In the genomic region with DNA sequence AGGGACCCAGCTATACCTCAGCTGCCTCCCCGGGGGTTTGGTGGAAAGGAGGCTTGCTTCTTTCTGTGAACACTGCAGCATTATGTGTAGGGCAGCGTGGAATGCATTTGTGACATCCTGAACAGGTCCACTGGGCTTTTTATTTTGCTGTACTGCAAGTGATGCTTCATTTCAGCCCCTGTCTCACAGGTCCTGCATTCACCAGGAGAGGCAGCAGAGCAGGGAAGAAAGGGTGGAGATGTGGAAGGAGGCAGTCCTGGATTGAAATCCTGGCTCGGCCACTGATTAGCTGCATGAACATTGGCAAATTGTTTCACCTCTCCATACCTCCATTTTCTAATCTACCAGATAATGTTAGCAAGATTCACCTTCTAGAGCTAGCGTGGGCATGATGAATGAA, we compare ENCODE assay signal across 26 cellular contexts.
"Had no signal": no experiment of that assay in that cellular context is flagged by ENCODE, and none has a peak within 500 bp of the region (broad histone marks: within the 10 kb centered on the region; RNA-seq: fewer than 3 reads in every experiment).

No MANE protein-coding gene starts in this region.

- H3K4me3 ChIP-seq: ascending aorta, breast epithelium, MG63, Peyer's patch, SJSA1 had no signal

- H3K27ac Mint-ChIP-seq: activated CD4-positive, alpha-beta T cell treated with anti-CD3 and anti-CD28 coated beads, Interleukin-2, amount 10 ng/mL, durations not matched to agents 24 days and 14 days; activated CD8-positive, alpha-beta T cell treated with anti-CD3 and anti-CD28 coated beads for 36 hours; activated naive CD8-positive, alpha-beta T cell treated with anti-CD3 and anti-CD28 coated beads for 36 hours; activated T-cell treated with anti-CD3 and anti-CD28 coated beads, Interleukin-2, amount 50 U/mL, for 72 hours; activated T-helper 17 cell treated with anti-CD3 and anti-CD28 coated beads, Interleukin-2, amount 50 U/mL, for 72 hours had no signal

- H3K27ac ChIP-seq: ascending aorta, breast epithelium, Peyer's patch, SJSA1 had no signal

- H3K27me3 Mint-ChIP-seq: activated T-helper 17 cell treated with anti-CD3 and anti-CD28 coated beads, Interleukin-2, amount 50 U/mL, for 72 hours had no signal

- H3K4me1 Mint-ChIP-seq: activated CD4-positive, alpha-beta T cell treated with anti-CD3 and anti-CD28 coated beads, Interleukin-2, amount 10 ng/mL, durations not matched to agents 24 days and 14 days; activated naive CD8-positive, alpha-beta T cell treated with anti-CD3 and anti-CD28 coated beads for 36 hours; activated T-helper 17 cell treated with anti-CD3 and anti-CD28 coated beads, Interleukin-2, amount 50 U/mL, for 72 hours had no signal

- H3K27me3 ChIP-seq: ascending aorta, breast epithelium, MG63, Peyer's patch, SJSA1 had no signal

- H3K9me3 Mint-ChIP-seq: activated CD4-positive, alpha-beta T cell treated with anti-CD3 and anti-CD28 coated beads, Interleukin-2, amount 10 ng/mL, durations not matched to agents 24 days and 14 days; activated CD8-positive, alpha-beta T cell treated with anti-CD3 and anti-CD28 coated beads for 36 hours; activated naive CD8-positive, alpha-beta T cell treated with anti-CD3 and anti-CD28 coated beads for 36 hours; activated T-cell treated with anti-CD3 and anti-CD28 coated beads, Interleukin-2, amount 50 U/mL, for 72 hours; activated T-helper 17 cell treated with anti-CD3 and anti-CD28 coated beads, Interleukin-2, amount 50 U/mL, for 72 hours had no signal

- ATAC-seq: activated CD8-positive, alpha-beta T cell treated with anti-CD3 and anti-CD28 coated beads for 36 hours; activated T-cell treated with anti-CD3 and anti-CD28 coated beads, Interleukin-2, amount 50 U/mL, for 72 hours; activated T-helper 17 cell treated with anti-CD3 and anti-CD28 coated beads, Interleukin-2, amount 50 U/mL, for 72 hours had no signal

- H3K9me3 ChIP-seq: ascending aorta, breast epithelium, MG63, Peyer's patch, SJSA1 had no signal

- H3K36me3 ChIP-seq: ascending aorta, breast epithelium, MG63, Peyer's patch, SJSA1 had no signal

- DNase-seq: activated CD4-positive, alpha-beta T cell treated with anti-CD3 and anti-CD28 coated beads, Interleukin-2, amount 10 ng/mL, durations not matched to agents 24 days and 14 days; activated CD4-positive, alpha-beta T cell treated with anti-CD3 and anti-CD28 coated beads, Interleukin-2, amount 50 U/mL, for 4 hours; activated CD8-positive, alpha-beta T cell treated with anti-CD3 and anti-CD28 coated beads for 36 hours; activated effector memory CD4-positive, alpha-beta T cell treated with anti-CD3 and anti-CD28 coated beads, Interleukin-2, amount 50 U/mL, for 16 hours; activated naive CD4-positive, alpha-beta T cell; activated naive CD4-positive, alpha-beta T cell treated with anti-CD3 and anti-CD28 coated beads, Interleukin-2, amount 50 U/mL, for 16 hours; activated naive CD8-positive, alpha-beta T cell treated with anti-CD3 and anti-CD28 coated beads for 36 hours; activated T-cell treated with anti-CD3 and anti-CD28 coated beads, Interleukin-2, amount 50 U/mL, for 1 hour; activated T-cell treated with anti-CD3 and anti-CD28 coated beads, Interleukin-2, amount 50 U/mL, for 72 hours; amygdala; MG63; NCI-H1048; NCI-H1105 treated with DMSO at 0.1 percent for 48 hours; NCI-H1436; NCI-H1694; NCI-H2029; NCI-H345; NCI-H524 treated with DMSO at 0.1 percent for 48 hours; Peyer's patch; RPMI8226; SHP77 treated with DMSO at 0.1 percent for 48 hours; T1000 had no signal

- H3K36me3 Mint-ChIP-seq: activated naive CD8-positive, alpha-beta T cell treated with anti-CD3 and anti-CD28 coated beads for 36 hours had no signal

- H3K4me3 Mint-ChIP-seq: activated CD4-positive, alpha-beta T cell treated with anti-CD3 and anti-CD28 coated beads, Interleukin-2, amount 10 ng/mL, durations not matched to agents 24 days and 14 days; activated CD8-positive, alpha-beta T cell treated with anti-CD3 and anti-CD28 coated beads for 36 hours; activated naive CD8-positive, alpha-beta T cell treated with anti-CD3 and anti-CD28 coated beads for 36 hours; activated T-cell treated with anti-CD3 and anti-CD28 coated beads, Interleukin-2, amount 50 U/mL, for 72 hours; activated T-helper 17 cell treated with anti-CD3 and anti-CD28 coated beads, Interleukin-2, amount 50 U/mL, for 72 hours had no signal

- H3K4me1 ChIP-seq: ascending aorta, breast epithelium, Peyer's patch had no signal
